21 cellular contexts compared by ENCODE assay signal in genomic region chr18:37639846-37640245, GRCh38.
A peak's percentile ranks its signal among the peaks of the same experiment; 100 is the strongest.
DNase-seq lines count a peak whose midpoint lies in the region; ATAC-seq and TF ChIP-seq lines count a peak whose summit lies in the region.
"Had no signal": no experiment of that assay in that cellular context is flagged by ENCODE, and none has a peak within 500 bp of the region (broad histone marks: within the 10 kb centered on the region; RNA-seq: fewer than 3 reads in every experiment).

No MANE protein-coding gene starts in this region.

- H3K4me3 ChIP-seq in breast epithelium (no peak overlapping the region), iPS-20b (ENCODE audit: low read length) (no peak overlapping the region), smooth muscle cell (no peak overlapping the region)
- H3K4me3 ChIP-seq: SJCRH30 had no signal

- H3K4me2 ChIP-seq in smooth muscle cell, result peak overlapping the region; percentile 47

- H4K20me1 ChIP-seq in smooth muscle cell (ENCODE audit: low read depth), result no peaks in the 10 kb centered on the region

- ATAC-seq in esophagus mucosa (peak; percentile 20), HG03159 (IDR thresholded peaks at IDR 0.05; ENCODE audit: unreplicated experiment) (no peak)
- ATAC-seq: PC-3 had no signal

- 28% methylated on average over 3 of the region's 3 CpGs for WGBS in smooth muscle cell (ENCODE audit: low lambda C conversion rate)

- TF ChIP-seq CTCF in MCF 10A (IDR thresholded peaks at IDR 0.05; ENCODE audit: unreplicated experiment), result no peak
- TF ChIP-seq CTCF in breast epithelium (IDR thresholded peaks at IDR 0.05), result no peak
- no peak for TF ChIP-seq CTCF in smooth muscle cell (IDR thresholded peaks at IDR 0.05; ENCODE audit: borderline replicate concordance, insufficient read depth, poor library complexity, severe bottlenecking)
- TF ChIP-seq CTCF in Calu3 (IDR thresholded peaks at IDR 0.05; ENCODE audit: unreplicated experiment), result no peak

- no peaks in the 10 kb centered on the region for H3K79me2 ChIP-seq in smooth muscle cell (ENCODE audit: low read depth)

- H3F3A ChIP-seq in smooth muscle cell (ENCODE audit: low read depth), result no peaks in the 10 kb centered on the region

- peak; percentile 74 for DNase-seq in MCF 10A (ENCODE audit: unreplicated experiment)
- no peak for DNase-seq in breast epithelium (ENCODE audit: low spot score in 2 of 2)
- no peak for DNase-seq in smooth muscle cell (lab: John Stamatoyannopoulos, UW; ENCODE audit: unreplicated experiment)
- DNase-seq in NCI-H1694 treated with DMSO at 0.1 percent for 48 hours (lab: John Stamatoyannopoulos, UW), result no peak
- DNase-seq in Calu3, result no peak
- DNase-seq: DMS153; H9; MV-4-11; NCI-H1105; NCI-H1436 treated with DMSO at 0.1 percent for 48 hours; NCI-H1930; NCI-H2107; NCI-H446; NCI-H526; NCI-H82; NK-92 treated with Interleukin-12 subunit alpha and Interleukin-12 subunit beta, amount 100 ng/mL, for 24 hours; PC-3; SJCRH30 had no signal

- H3K27ac ChIP-seq in breast epithelium, result no peak overlapping the region
- no peak overlapping the region for H3K27ac ChIP-seq in iPS-20b (ENCODE audit: low read length)
- peak overlapping the region; percentile 55 for H3K27ac ChIP-seq in smooth muscle cell (ENCODE audit: low read depth)
- H3K27ac ChIP-seq: SJCRH30 had no signal

- no TSS peak for BruUV-seq in MCF 10A (replicated peaks; lab: Mats Ljungman, UMichigan)
- no TSS peak for BruUV-seq in Calu3 (replicated peaks; lab: Mats Ljungman, UMichigan)

- CTCF ChIA-PET in MCF 10A (lab: Yijun Ruan, JAX) (no interaction called here), Calu3 (lab: Charles Lee) (no interaction called here)

- H3K36me3 Mint-ChIP-seq in MCF 10A (ENCODE audit: insufficient read depth, unreplicated experiment), result no peaks in the 10 kb centered on the region
- no peaks in the 10 kb centered on the region for H3K36me3 Mint-ChIP-seq in Calu3 (ENCODE audit: insufficient read depth, unreplicated experiment)

- H3K4me1 Mint-ChIP-seq in MCF 10A (ENCODE audit: insufficient read depth, unreplicated experiment) (no peaks in the 10 kb centered on the region), Calu3 (ENCODE audit: low read depth, unreplicated experiment) (no peaks in the 10 kb centered on the region)

- H3K27me3 Mint-ChIP-seq in MCF 10A (ENCODE audit: insufficient read depth, unreplicated experiment) (no peaks in the 10 kb centered on the region), Calu3 (ENCODE audit: unreplicated experiment) (peaks cover 9% of the 10 kb centered on the region)

- no peak overlapping the region for H3K27ac Mint-ChIP-seq in MCF 10A (ENCODE audit: low read depth, unreplicated experiment)
- H3K27ac Mint-ChIP-seq in Calu3 (ENCODE audit: unreplicated experiment), result no peak overlapping the region

- H3K9me3 Mint-ChIP-seq in MCF 10A (ENCODE audit: unreplicated experiment) (peaks cover 9% of the 10 kb centered on the region), Calu3 (ENCODE audit: low read depth, unreplicated experiment) (no peaks in the 10 kb centered on the region)

- H3K9ac ChIP-seq in iPS-20b (ENCODE audit: low read depth, low read length) (peak overlapping the region; percentile 9; the same call in 1 of the 2 replicates), smooth muscle cell (ENCODE audit: low read depth) (no peak overlapping the region)

- peaks cover 2 to 11% of the 10 kb centered on the region in 2 donors for H3K9me3 ChIP-seq in breast epithelium
- peaks cover 7% of the 10 kb centered on the region; the same call in 1 of the 2 replicates for H3K9me3 ChIP-seq in iPS-20b (ENCODE audit: insufficient read depth, low read depth, low read length)
- peaks cover 3% of the 10 kb centered on the region for H3K9me3 ChIP-seq in smooth muscle cell (replicated peaks; ENCODE audit: low read depth)
- H3K9me3 ChIP-seq: SJCRH30 had no signal

- H3K4me1 ChIP-seq in breast epithelium (no peaks in the 10 kb centered on the region), iPS-20b (ENCODE audit: insufficient read depth, low read length) (peaks cover 11% of the 10 kb centered on the region; the same call in 1 of the 2 replicates), smooth muscle cell (ENCODE audit: low read depth) (peaks cover 7% of the 10 kb centered on the region)
- H3K4me1 ChIP-seq: SJCRH30 had no signal

- intact Hi-C loops in MCF 10A (cut with micrococcal nuclease) (no loop called here), breast epithelium (cut with DNase I; ENCODE audit: low total_unique reads) (no loop called here), Calu3 (cut with micrococcal nuclease; ENCODE audit: unreplicated experiment) (no loop called here)

- POLR2A ChIA-PET in MCF 10A (lab: Yijun Ruan, JAX), result no interaction called here

- H3K36me3 ChIP-seq in breast epithelium (no peaks in the 10 kb centered on the region), iPS-20b (ENCODE audit: insufficient read depth, low read depth, low read length) (no peaks in the 10 kb centered on the region), smooth muscle cell (ENCODE audit: low read depth) (no peaks in the 10 kb centered on the region)
- H3K36me3 ChIP-seq: SJCRH30 had no signal

- H3K27me3 ChIP-seq in breast epithelium (no peaks in the 10 kb centered on the region), iPS-20b (ENCODE audit: insufficient read depth, low read length) (no peaks in the 10 kb centered on the region), smooth muscle cell (ENCODE audit: low read depth) (no peaks in the 10 kb centered on the region)
- H3K27me3 ChIP-seq: SJCRH30 had no signal

- H3K4me3 Mint-ChIP-seq in MCF 10A (ENCODE audit: unreplicated experiment) (no peak overlapping the region), Calu3 (ENCODE audit: low read depth, unreplicated experiment) (no peak overlapping the region)
- H3K4me3 Mint-ChIP-seq: H9 had no signal

- no peak overlapping the region for H2AFZ ChIP-seq in smooth muscle cell (ENCODE audit: low read depth)

- TF ChIP-seq POLR2A in breast epithelium (IDR thresholded peaks at IDR 0.05), result no peak
